In the genomic region with DNA sequence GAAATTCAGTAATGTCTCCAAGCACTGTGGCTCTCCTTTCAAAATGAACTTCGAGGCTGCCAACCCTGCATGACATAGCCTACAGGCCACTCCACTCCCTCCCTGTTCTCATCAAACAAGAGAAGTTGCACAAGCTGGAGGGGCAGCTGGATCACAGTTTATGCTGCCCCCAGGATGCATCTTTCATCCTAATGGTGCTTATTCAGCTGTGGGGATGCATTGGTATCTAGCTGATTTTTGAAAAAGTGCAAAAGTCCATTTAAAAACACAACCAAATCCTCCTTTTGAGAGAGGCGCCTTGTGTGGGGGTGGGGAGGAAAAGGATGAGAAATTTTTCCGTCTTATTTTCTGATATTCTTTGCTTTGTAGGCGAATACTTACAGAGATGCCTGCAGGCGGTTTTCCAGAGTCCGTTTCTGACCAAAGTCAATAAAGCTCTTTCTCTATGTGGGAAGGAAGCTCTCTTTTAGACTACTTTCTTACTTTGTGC, we compare ENCODE assay signal across 26 cellular contexts.
"Had no signal": no experiment of that assay in that cellular context is flagged by ENCODE, and none has a peak within 500 bp of the region (broad histone marks: within the 10 kb centered on the region; RNA-seq: fewer than 3 reads in every experiment).

No MANE protein-coding gene starts in this region.

- H3K27ac ChIP-seq: Peyer's patch, SJSA1 had no signal

- H3K27ac Mint-ChIP-seq: activated CD8-positive, alpha-beta T cell treated with anti-CD3 and anti-CD28 coated beads for 36 hours; activated naive CD4-positive, alpha-beta T cell treated with anti-CD3 and anti-CD28 coated beads, Interleukin-2, amount 10 ng/mL, durations not matched to agents 7 days and 5 days; activated naive CD8-positive, alpha-beta T cell treated with anti-CD3 and anti-CD28 coated beads for 36 hours; activated T-cell treated with anti-CD3 and anti-CD28 coated beads, Interleukin-2, amount 50 U/mL, for 72 hours; activated T-helper 2 cell treated with anti-CD3 and anti-CD28 coated beads, Interferon-gamma antibody, Interleukin-2, Interleukin-4, amounts not matched to agents 10 μg/mL and 5 μg/mL and 100 μg/mL, durations not matched to agents 14 hours and 24 hours and 36 hours; T-helper 1 cell treated with Interleukin-12 subunit alpha and Interleukin-12 subunit beta and Interleukin-4 antibody, amounts not matched to agents 30 μg/mL and 1 μg/mL, for 36 hours had no signal

- H3K4me1 Mint-ChIP-seq: activated naive CD4-positive, alpha-beta T cell treated with anti-CD3 and anti-CD28 coated beads, Interleukin-2, amount 10 ng/mL, durations not matched to agents 7 days and 5 days; activated naive CD8-positive, alpha-beta T cell treated with anti-CD3 and anti-CD28 coated beads for 36 hours had no signal

- H3K36me3 Mint-ChIP-seq: activated naive CD4-positive, alpha-beta T cell treated with anti-CD3 and anti-CD28 coated beads, Interleukin-2, amount 10 ng/mL, durations not matched to agents 7 days and 5 days; activated naive CD8-positive, alpha-beta T cell treated with anti-CD3 and anti-CD28 coated beads for 36 hours had no signal

- H3K4me3 Mint-ChIP-seq: activated CD8-positive, alpha-beta T cell treated with anti-CD3 and anti-CD28 coated beads for 36 hours; activated naive CD4-positive, alpha-beta T cell treated with anti-CD3 and anti-CD28 coated beads, Interleukin-2, amount 10 ng/mL, durations not matched to agents 7 days and 5 days; activated naive CD8-positive, alpha-beta T cell treated with anti-CD3 and anti-CD28 coated beads for 36 hours; activated T-cell treated with anti-CD3 and anti-CD28 coated beads, Interleukin-2, amount 50 U/mL, for 72 hours; T-helper 1 cell treated with Interleukin-12 subunit alpha and Interleukin-12 subunit beta and Interleukin-4 antibody, amounts not matched to agents 30 μg/mL and 1 μg/mL, for 36 hours had no signal

- H3K9me3 Mint-ChIP-seq: activated CD8-positive, alpha-beta T cell treated with anti-CD3 and anti-CD28 coated beads for 36 hours; activated naive CD4-positive, alpha-beta T cell treated with anti-CD3 and anti-CD28 coated beads, Interleukin-2, amount 10 ng/mL, durations not matched to agents 7 days and 5 days; activated naive CD8-positive, alpha-beta T cell treated with anti-CD3 and anti-CD28 coated beads for 36 hours; activated T-cell treated with anti-CD3 and anti-CD28 coated beads, Interleukin-2, amount 50 U/mL, for 72 hours; activated T-helper 2 cell treated with anti-CD3 and anti-CD28 coated beads, Interferon-gamma antibody, Interleukin-2, Interleukin-4, amounts not matched to agents 10 μg/mL and 5 μg/mL and 100 μg/mL, durations not matched to agents 14 hours and 24 hours and 36 hours; T-helper 1 cell treated with Interleukin-12 subunit alpha and Interleukin-12 subunit beta and Interleukin-4 antibody, amounts not matched to agents 30 μg/mL and 1 μg/mL, for 36 hours had no signal

- H3K9me3 ChIP-seq: Peyer's patch, SJSA1 had no signal

- H3K27me3 Mint-ChIP-seq: activated CD8-positive, alpha-beta T cell treated with anti-CD3 and anti-CD28 coated beads for 36 hours; activated naive CD4-positive, alpha-beta T cell treated with anti-CD3 and anti-CD28 coated beads, Interleukin-2, amount 10 ng/mL, durations not matched to agents 7 days and 5 days; activated naive CD8-positive, alpha-beta T cell treated with anti-CD3 and anti-CD28 coated beads for 36 hours had no signal

- H3K4me1 ChIP-seq: Peyer's patch had no signal

- H3K4me3 ChIP-seq: Peyer's patch, SJSA1 had no signal

- H3K36me3 ChIP-seq: Peyer's patch, SJSA1 had no signal

- H3K27me3 ChIP-seq: Peyer's patch, SJSA1 had no signal

- DNase-seq: activated CD4-positive, alpha-beta T cell treated with anti-CD3 and anti-CD28 coated beads for 4 hours; activated CD8-positive, alpha-beta memory T cell treated with anti-CD3 and anti-CD28 coated beads, Interleukin-2, amount 50 U/mL, for 4 hours; activated CD8-positive, alpha-beta T cell treated with anti-CD3 and anti-CD28 coated beads for 36 hours; activated gamma-delta T cell treated with Interleukin-2 at 50 U/mL for 16 hours; activated naive CD4-positive, alpha-beta T cell treated with anti-CD3 and anti-CD28 coated beads, Interleukin-2, amount 10 ng/mL, durations not matched to agents 7 days and 5 days; activated naive CD8-positive, alpha-beta T cell treated with anti-CD3 and anti-CD28 coated beads for 36 hours; activated T-cell treated with anti-CD3 and anti-CD28 coated beads, Interleukin-2, amount 50 U/mL, for 72 hours; KG1; NCI-H1092; NCI-H1417 treated with DMSO at 0.1 percent for 48 hours; NCI-H1694; NCI-H2029; NCI-H2107; NCI-H2171 treated with DMSO at 0.1 percent for 48 hours; NCI-H345; NCI-H510A; NCI-H526 treated with DMSO at 0.1 percent for 48 hours; NCI-H82; OCI-M1; Peyer's patch; SHP77 had no signal

- ATAC-seq: activated CD4-positive, CD25-positive, alpha-beta regulatory T cell treated with anti-CD3 and anti-CD28 coated beads, Interleukin-2, amount 50 U/mL, for 24 hours; activated CD8-positive, alpha-beta T cell treated with anti-CD3 and anti-CD28 coated beads for 36 hours; activated T-cell treated with anti-CD3 and anti-CD28 coated beads, Interleukin-2, amount 50 U/mL, for 72 hours; SK-N-SH treated with all-trans-retinoic acid at 6 μM for 48 hours had no signal
